ENCODE assay signal across 1 cellular context in the genomic region with DNA sequence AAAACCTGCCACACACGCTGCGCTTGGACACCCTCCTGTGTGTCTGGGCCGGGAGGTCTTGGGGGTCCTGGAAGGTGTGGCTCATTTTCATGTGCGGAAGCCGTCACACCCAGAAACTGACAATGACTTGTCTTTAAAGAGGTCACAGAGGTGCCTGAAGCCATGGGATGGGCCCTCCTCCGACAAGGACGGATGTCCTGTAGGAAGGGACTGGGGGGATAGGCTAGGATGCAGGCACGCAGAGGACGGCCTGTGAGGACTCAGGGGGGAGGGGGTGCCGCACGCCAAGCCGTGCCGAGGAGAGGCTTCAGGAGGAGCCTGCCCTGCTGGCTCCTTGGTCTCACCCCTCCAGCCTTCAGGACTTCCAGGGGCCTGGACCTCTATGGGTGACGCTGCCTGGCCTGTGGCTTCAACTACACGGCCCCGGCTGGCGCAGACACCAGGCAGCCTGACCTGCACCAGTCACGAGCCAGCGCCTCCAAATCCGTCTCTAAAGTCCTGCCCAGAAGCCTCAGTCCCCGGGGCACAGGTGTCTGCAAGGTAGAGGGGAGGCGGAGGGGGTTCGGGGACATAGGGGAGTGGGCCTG.
TF ChIP-seq lines count a peak whose summit lies in the region.

No MANE protein-coding gene starts in this region.

TF ChIP-seq in HepG2, 621 proteins besides CTCF, POLR2A, EP300 and RAD21:
- TF ChIP-seq CENPX (CRISPR knock-in tag; IDR thresholded peaks at IDR 0.05), result no peak
- TF ChIP-seq AGO2 (optimal IDR thresholded peaks at IDR 0.05; ENCODE audit: low read depth, low read length), result peak; percentile 37
